Comparison of ENCODE assay signal across 18 cellular contexts in the genomic region with DNA sequence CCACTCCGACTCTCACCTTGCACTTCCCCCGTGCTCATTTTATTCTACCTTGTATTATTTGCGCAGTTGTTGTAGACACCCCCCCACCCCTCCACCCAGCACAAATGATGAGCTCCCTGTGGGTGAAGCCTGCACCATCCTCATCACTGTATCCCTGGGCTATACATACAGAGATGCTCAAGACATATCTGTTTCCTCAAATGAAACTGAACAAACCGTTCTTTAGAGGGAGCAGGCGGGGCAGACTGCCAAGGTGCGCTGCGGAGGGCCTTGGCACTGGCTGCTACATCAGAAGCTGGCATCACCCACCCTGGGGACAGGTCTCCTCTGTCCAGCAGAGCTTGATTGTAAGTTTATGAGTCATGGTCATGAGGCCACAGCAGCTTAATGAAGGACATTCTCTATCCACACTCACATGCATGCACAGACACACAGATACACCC. TPM values are rescaled to one million over a fixed set of nuclear protein-coding genes. Genes with fewer than 3 reads are reported as not detected.
DNase-seq lines count a peak whose midpoint lies in the region; ATAC-seq and TF ChIP-seq lines count a peak whose summit lies in the region.
"Had no signal": no experiment of that assay in that cellular context is flagged by ENCODE, and none has a peak within 500 bp of the region (broad histone marks: within the 10 kb centered on the region; RNA-seq: fewer than 3 reads in every experiment).

No MANE protein-coding gene starts in this region.

- no peaks in the 10 kb centered on the region for H4K20me1 ChIP-seq in hepatocyte (ENCODE audit: insufficient read depth, poor library complexity, severe bottlenecking)

- H3K27me3 ChIP-seq in hepatocyte = no peaks in the 10 kb centered on the region
- no peaks in the 10 kb centered on the region for H3K27me3 ChIP-seq in Caco-2 (replicated peaks; ENCODE audit: control insufficient read depth, insufficient read depth, low read length)
- H3K27me3 ChIP-seq: gastrocnemius medialis had no signal

- WGBS in hepatocyte (ENCODE audit: low lambda C conversion rate, missing lambda C conversion rate) = 98% methylated on average over 7 of the region's 7 CpGs

- H3K9me3 ChIP-seq in hepatocyte (ENCODE audit: low read depth) = no peaks in the 10 kb centered on the region
- no peaks in the 10 kb centered on the region for H3K9me3 ChIP-seq in Caco-2
- H3K9me3 ChIP-seq: gastrocnemius medialis had no signal

- POLR2A ChIA-PET in WTC11 (lab: Charles Lee) = no interaction called here
- POLR2A ChIA-PET in Caco-2 (lab: Charles Lee) = no interaction called here

- H3K36me3 Mint-ChIP-seq in WTC11 = no peaks in the 10 kb centered on the region
- H3K36me3 Mint-ChIP-seq in Caco-2 (ENCODE audit: insufficient read depth, unreplicated experiment) = no peaks in the 10 kb centered on the region
- H3K36me3 Mint-ChIP-seq: naive B cell had no signal

- TF ChIP-seq CTCF in WTC11 (IDR thresholded peaks at IDR 0.05) (no peak), hepatocyte (IDR thresholded peaks at IDR 0.05; ENCODE audit: poor library complexity) (no peak), Caco-2 (IDR thresholded peaks at IDR 0.05; ENCODE audit: insufficient read depth in 1 of 2, low read depth in 1 of 2, low read length in 1 of 2, severe bottlenecking in 1 of 2, unreplicated experiment in 1 of 2) (no peak)

- H3K4me3 Mint-ChIP-seq in WTC11 (no peak overlapping the region), Caco-2 (ENCODE audit: unreplicated experiment) (no peak overlapping the region)
- H3K4me3 Mint-ChIP-seq: activated CD4-positive, alpha-beta T cell treated with anti-CD3 and anti-CD28 coated beads, Interleukin-2, amount 10 ng/mL, durations not matched to agents 24 days and 14 days; naive B cell; T-helper 1 cell treated with Interleukin-12 subunit alpha and Interleukin-12 subunit beta and Interleukin-4 antibody, amounts not matched to agents 30 μg/mL and 1 μg/mL, for 36 hours had no signal

- no peaks in the 10 kb centered on the region for H3K79me2 ChIP-seq in hepatocyte

- DNase-seq in A172 (ENCODE audit: low spot score) (peak; percentile 46), WTC11 (ENCODE audit: low spot score) (no peak), Right ventricle myocardium superior (peak; percentile 85), pons (ENCODE audit: low spot score) (peak; percentile 92), hepatocyte (ENCODE audit: low spot score) (no peak), Caco-2 (no peak), NK-92 (lab: John Stamatoyannopoulos, UW; ENCODE audit: unreplicated experiment) (no peak)
- no peak for DNase-seq in stimulated activated CD4-positive, alpha-beta T cell treated with anti-CD3 and anti-CD28 coated beads, Interleukin-2, amount 100 ng/mL, for 24 hours
- DNase-seq: activated CD4-positive, alpha-beta T cell treated with anti-CD3 and anti-CD28 coated beads, Interleukin-2, amount 10 ng/mL, durations not matched to agents 24 days and 14 days; activated T-cell treated with anti-CD3 and anti-CD28 coated beads, Interleukin-2, amount 50 U/mL, for 48 hours; amniotic stem cell; effector memory CD4-positive, alpha-beta T cell; gastrocnemius medialis; kidney glomerular epithelial cell; naive B cell had no signal

- H3K9me3 Mint-ChIP-seq in WTC11 (no peaks in the 10 kb centered on the region), Caco-2 (ENCODE audit: unreplicated experiment) (no peaks in the 10 kb centered on the region)
- H3K9me3 Mint-ChIP-seq: activated CD4-positive, alpha-beta T cell treated with anti-CD3 and anti-CD28 coated beads, Interleukin-2, amount 10 ng/mL, durations not matched to agents 24 days and 14 days; naive B cell; T-helper 1 cell treated with Interleukin-12 subunit alpha and Interleukin-12 subunit beta and Interleukin-4 antibody, amounts not matched to agents 30 μg/mL and 1 μg/mL, for 36 hours had no signal

- no peak overlapping the region for H3K4me2 ChIP-seq in hepatocyte
- H3K4me2 ChIP-seq: smooth muscle cell had no signal

- H3K9me2 ChIP-seq in hepatocyte (replicated peaks; ENCODE audit: insufficient read depth) = no peaks in the 10 kb centered on the region

- H3K27me3 Mint-ChIP-seq in WTC11 (ENCODE audit: low read depth) = no peaks in the 10 kb centered on the region
- H3K27me3 Mint-ChIP-seq in Caco-2 (ENCODE audit: insufficient read depth, unreplicated experiment) = no peaks in the 10 kb centered on the region

- BruUV-seq in Caco-2 (replicated peaks; lab: Mats Ljungman, UMichigan) = no TSS peak

- H3K4me1 ChIP-seq in hepatocyte (ENCODE audit: insufficient read depth) (peaks cover 9% of the 10 kb centered on the region), Caco-2 (no peaks in the 10 kb centered on the region)
- H3K4me1 ChIP-seq: gastrocnemius medialis had no signal

- ATAC-seq in WTC11 (no peak), Right ventricle myocardium superior (ENCODE audit: poor library complexity) (peak; percentile 53)
- ATAC-seq: gastrocnemius medialis had no signal

- H3K27ac Mint-ChIP-seq in WTC11 (0 out of 2 replicates have a peak overlapping the region, but pooled peaks have one; percentile 4), Caco-2 (ENCODE audit: unreplicated experiment) (no peak overlapping the region)
- H3K27ac Mint-ChIP-seq: activated CD4-positive, alpha-beta T cell treated with anti-CD3 and anti-CD28 coated beads, Interleukin-2, amount 10 ng/mL, durations not matched to agents 24 days and 14 days; T-helper 1 cell treated with Interleukin-12 subunit alpha and Interleukin-12 subunit beta and Interleukin-4 antibody, amounts not matched to agents 30 μg/mL and 1 μg/mL, for 36 hours had no signal

- CTCF ChIA-PET in WTC11 (lab: Charles Lee) (interaction anchor here (1.1 to 2.4 kb wide), 2 partner anchors 28 to 69 kb away, joined by 4 to 9 read pairs; a partner anchor contains a TSS), Caco-2 (lab: Charles Lee) (interaction anchor here (0.7 kb wide), 1 partner anchor 46 kb away, joined by 8 read pairs; no protein-coding TSS in a partner anchor)

- H3K36me3 ChIP-seq in hepatocyte (replicated peaks; ENCODE audit: insufficient read depth, low read depth) (no peaks in the 10 kb centered on the region), Caco-2 (ENCODE audit: control insufficient read depth, insufficient read depth, low read length) (no peaks in the 10 kb centered on the region)
- H3K36me3 ChIP-seq: gastrocnemius medialis had no signal

- no peak overlapping the region for H3K4me3 ChIP-seq in hepatocyte
- no peak overlapping the region for H3K4me3 ChIP-seq in Caco-2 (ENCODE audit: low read depth, low read length)
- H3K4me3 ChIP-seq: gastrocnemius medialis, smooth muscle cell had no signal

- H3K27ac ChIP-seq in hepatocyte = no peak overlapping the region
- H3K27ac ChIP-seq: gastrocnemius medialis had no signal

- H2AFZ ChIP-seq in hepatocyte = no peak overlapping the region

- intact Hi-C loops in Right ventricle myocardium superior (cut with DNase I) = no loop called here
- intact Hi-C loops in Caco-2 (cut with micrococcal nuclease; ENCODE audit: unreplicated experiment) = no loop called here

- H3K4me1 Mint-ChIP-seq in WTC11 = peaks cover 9% of the 10 kb centered on the region
- H3K4me1 Mint-ChIP-seq in Caco-2 (ENCODE audit: low read depth, unreplicated experiment) = no peaks in the 10 kb centered on the region
- H3K4me1 Mint-ChIP-seq: activated CD4-positive, alpha-beta T cell treated with anti-CD3 and anti-CD28 coated beads, Interleukin-2, amount 10 ng/mL, durations not matched to agents 24 days and 14 days; naive B cell had no signal

TF ChIP-seq in WTC11, 78 proteins besides CTCF, POLR2A, EP300 and RAD21:
- TF ChIP-seq CREM (CRISPR knock-in tag; IDR thresholded peaks at IDR 0.05) = no peak
- TF ChIP-seq, protein P1, sequence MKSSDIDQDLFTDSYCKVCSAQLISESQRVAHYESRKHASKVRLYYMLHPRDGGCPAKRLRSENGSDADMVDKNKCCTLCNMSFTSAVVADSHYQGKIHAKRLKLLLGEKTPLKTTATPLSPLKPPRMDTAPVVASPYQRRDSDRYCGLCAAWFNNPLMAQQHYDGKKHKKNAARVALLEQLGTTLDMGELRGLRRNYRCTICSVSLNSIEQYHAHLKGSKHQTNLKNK (CRISPR knock-in tag; IDR thresholded peaks at IDR 0.05) = no peak
- TF ChIP-seq, protein P2, sequence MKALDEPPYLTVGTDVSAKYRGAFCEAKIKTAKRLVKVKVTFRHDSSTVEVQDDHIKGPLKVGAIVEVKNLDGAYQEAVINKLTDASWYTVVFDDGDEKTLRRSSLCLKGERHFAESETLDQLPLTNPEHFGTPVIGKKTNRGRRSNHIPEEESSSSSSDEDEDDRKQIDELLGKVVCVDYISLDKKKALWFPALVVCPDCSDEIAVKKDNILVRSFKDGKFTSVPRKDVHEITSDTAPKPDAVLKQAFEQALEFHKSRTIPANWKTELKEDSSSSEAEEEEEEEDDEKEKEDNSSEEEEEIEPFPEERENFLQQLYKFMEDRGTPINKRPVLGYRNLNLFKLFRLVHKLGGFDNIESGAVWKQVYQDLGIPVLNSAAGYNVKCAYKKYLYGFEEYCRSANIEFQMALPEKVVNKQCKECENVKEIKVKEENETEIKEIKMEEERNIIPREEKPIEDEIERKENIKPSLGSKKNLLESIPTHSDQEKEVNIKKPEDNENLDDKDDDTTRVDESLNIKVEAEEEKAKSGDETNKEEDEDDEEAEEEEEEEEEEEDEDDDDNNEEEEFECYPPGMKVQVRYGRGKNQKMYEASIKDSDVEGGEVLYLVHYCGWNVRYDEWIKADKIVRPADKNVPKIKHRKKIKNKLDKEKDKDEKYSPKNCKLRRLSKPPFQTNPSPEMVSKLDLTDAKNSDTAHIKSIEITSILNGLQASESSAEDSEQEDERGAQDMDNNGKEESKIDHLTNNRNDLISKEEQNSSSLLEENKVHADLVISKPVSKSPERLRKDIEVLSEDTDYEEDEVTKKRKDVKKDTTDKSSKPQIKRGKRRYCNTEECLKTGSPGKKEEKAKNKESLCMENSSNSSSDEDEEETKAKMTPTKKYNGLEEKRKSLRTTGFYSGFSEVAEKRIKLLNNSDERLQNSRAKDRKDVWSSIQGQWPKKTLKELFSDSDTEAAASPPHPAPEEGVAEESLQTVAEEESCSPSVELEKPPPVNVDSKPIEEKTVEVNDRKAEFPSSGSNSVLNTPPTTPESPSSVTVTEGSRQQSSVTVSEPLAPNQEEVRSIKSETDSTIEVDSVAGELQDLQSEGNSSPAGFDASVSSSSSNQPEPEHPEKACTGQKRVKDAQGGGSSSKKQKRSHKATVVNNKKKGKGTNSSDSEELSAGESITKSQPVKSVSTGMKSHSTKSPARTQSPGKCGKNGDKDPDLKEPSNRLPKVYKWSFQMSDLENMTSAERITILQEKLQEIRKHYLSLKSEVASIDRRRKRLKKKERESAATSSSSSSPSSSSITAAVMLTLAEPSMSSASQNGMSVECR (CRISPR knock-in tag; IDR thresholded peaks at IDR 0.05; ENCODE audit: borderline replicate concordance) = no peak
TF ChIP-seq in WTC11: peak in this region for 0.

RNA-seq across cellular contexts. Expression of a gene that starts 29.0 kb away (rescaled TPM):
- total RNA-seq in A172 (2014; rRNA removed; shearing (Covaris generic)) = 0.84 and 0.90 TPM in 2 replicates
- 23.5 to 28.6 TPM (median 26.8 TPM) in 3 replicates for total RNA-seq in WTC11 (2021)
- total RNA-seq in Right ventricle myocardium superior = 225 TPM
- total RNA-seq in hepatocyte = 3.1 and 5.3 TPM in 2 replicates
- polyA plus RNA-seq in hepatocyte = 2.1 and 4.7 TPM in 2 replicates
- 0.44 and 0.91 TPM in 2 replicates for total RNA-seq in Caco-2 (2022)
- total RNA-seq: activated CD4-positive, alpha-beta T cell treated with anti-CD3 and anti-CD28 coated beads, Interleukin-2, amount 10 ng/mL, durations not matched to agents 24 days and 14 days; NCI-H460 had no signal

Comparison
In these comparisons a context has a peak if more than half of its experiments do, and no peak if none do; other contexts are left out.
1. DNase-seq: peak in A172 (single experiment), Right ventricle myocardium superior (single experiment) and pons (single experiment); none in WTC11 (single experiment), hepatocyte (single experiment), stimulated activated CD4-positive, alpha-beta T cell treated with anti-CD3 and anti-CD28 coated beads, Interleukin-2, amount 100 ng/mL, for 24 hours (0 of 2), Caco-2 (0 of 2) and NK-92 (single experiment).